Comparison of ENCODE assay signal across 13 cellular contexts in genomic region chr1:111789666-111790316, GRCh38. TPM values are rescaled to one million over a fixed set of nuclear protein-coding genes. Genes with fewer than 3 reads are reported as not detected.
A peak's percentile ranks its signal among the peaks of the same experiment; 100 is the strongest.
DNase-seq lines count a peak whose midpoint lies in the region; ATAC-seq and TF ChIP-seq lines count a peak whose summit lies in the region.
"Had no signal": no experiment of that assay in that cellular context is flagged by ENCODE, and none has a peak within 500 bp of the region (broad histone marks: within the 10 kb centered on the region; RNA-seq: fewer than 3 reads in every experiment).

No MANE protein-coding gene starts in this region.

- H3K4me1 Mint-ChIP-seq in HFFc6 (ENCODE audit: low read depth) (peaks cover 5% of the 10 kb centered on the region; the same call in 1 of the 2 replicates), brain (peaks cover 34% of the 10 kb centered on the region)

- H3K36me3 Mint-ChIP-seq in HFFc6 (ENCODE audit: low read depth) (no peaks in the 10 kb centered on the region), brain (no peaks in the 10 kb centered on the region)

- H3K4me1 ChIP-seq in left lung = peaks cover 0 to 4% of the 10 kb centered on the region in 2 donors
- H3K4me1 ChIP-seq: SJCRH30 had no signal

- intact Hi-C loops in left lung (cut with DNase I) = no loop called here

- H3K27me3 Mint-ChIP-seq in HFFc6 (ENCODE audit: insufficient read depth) (peaks cover 39% of the 10 kb centered on the region), brain (peaks cover 7% of the 10 kb centered on the region)

- H3K9me3 Mint-ChIP-seq in HFFc6 = no peaks in the 10 kb centered on the region
- H3K9me3 Mint-ChIP-seq in brain = no peaks in the 10 kb centered on the region

- no peak overlapping the region for H3K4me3 Mint-ChIP-seq in HFFc6
- no peak overlapping the region for H3K4me3 Mint-ChIP-seq in brain

- H3K4me3 ChIP-seq in AG10803 (ENCODE audit: low read length) = no peak overlapping the region
- H3K4me3 ChIP-seq in left lung = no peak overlapping the region
- H3K4me3 ChIP-seq: SJCRH30 had no signal

- H3K27ac Mint-ChIP-seq in HFFc6 = no peak overlapping the region
- peak overlapping the region in 2 of 5 experiments; percentile 72 to 91 for H3K27ac Mint-ChIP-seq in brain
- H3K27ac Mint-ChIP-seq: progenitor cell of endocrine pancreas had no signal

- peak; percentile 99 for DNase-seq in AG10803 (ENCODE audit: low read depth)
- DNase-seq in HFFc6 = peak; percentile 19
- DNase-seq in left lung = no peak
- DNase-seq in activated CD4-positive, alpha-beta T cell treated with anti-CD3 and anti-CD28 coated beads, Interleukin-2, amount 50 U/mL, for 48 hours = no peak
- no peak for DNase-seq in NCI-H510A (lab: John Stamatoyannopoulos, UW)
- DNase-seq: activated CD4-positive, alpha-beta T cell treated with anti-CD3 and anti-CD28 coated beads for 4 hours; activated naive CD4-positive, alpha-beta T cell; NCI-H146 had no signal

- no peaks in the 10 kb centered on the region for H3K9me3 ChIP-seq in left lung
- H3K9me3 ChIP-seq: SJCRH30 had no signal

- TF ChIP-seq CTCF in AG10803 (conservative IDR thresholded peaks at IDR 0.05; ENCODE audit: low read length) (peak; percentile 27), HFFc6 (IDR thresholded peaks at IDR 0.05) (peak; percentile 21; the same call in 1 of the 2 replicates), brain (conservative IDR thresholded peaks at IDR 0.05) (peak; percentile 36 to 46), left lung (IDR thresholded peaks at IDR 0.05) (no peak)

- ATAC-seq in left lung (peak; percentile 75), GM18861 (IDR thresholded peaks at IDR 0.05; ENCODE audit: unreplicated experiment) (no peak), GM21390 (IDR thresholded peaks at IDR 0.05; ENCODE audit: unreplicated experiment) (no peak)

- H3K27ac ChIP-seq in left lung = no peak overlapping the region
- H3K27ac ChIP-seq: SJCRH30 had no signal

- no peaks in the 10 kb centered on the region for H3K36me3 ChIP-seq in left lung
- H3K36me3 ChIP-seq: SJCRH30 had no signal

- H3K27me3 ChIP-seq in left lung = no peaks in the 10 kb centered on the region
- H3K27me3 ChIP-seq: SJCRH30 had no signal

RNA-seq across cellular contexts. Expression of gene DDX20, which starts 34.1 kb away (rescaled TPM):
- total RNA-seq in HFFc6 (2021; fragmentation: NEBNext Ultra II Directional; extraction: Animal tissue kit (Norgen Biotek cat#: 25700)) = 10 to 100 TPM; 12.9 to 15.5 (median 13.9) TPM
- 3.9 TPM for polyA plus RNA-seq in brain (ENCODE audit: insufficient read depth, low read depth, low replicate concordance)
- 10 to 100 TPM; 10.6 to 12.2 TPM for total RNA-seq in left lung

RNA-seq across cellular contexts. Expression of gene INKA2, which starts 50.6 kb away (rescaled TPM):
- total RNA-seq in HFFc6 (2021; fragmentation: NEBNext Ultra II Directional; extraction: Animal tissue kit (Norgen Biotek cat#: 25700)) = 1 to 10 TPM; 1.7 to 3.5 (median 2.6) TPM
- polyA plus RNA-seq in brain (ENCODE audit: insufficient read depth, low read depth, low replicate concordance) = 20.5 TPM
- total RNA-seq in left lung = 10 to 100 TPM in 1 of 2 donors, 1 to 10 TPM in 1; 7.2 to 13.8 TPM

Comparison
In these comparisons a context has a peak if more than half of its experiments do, and no peak if none do; other contexts are left out.
1. DNase-seq: peak in AG10803 (single experiment) and HFFc6 (single experiment); none in left lung (0 of 2), activated CD4-positive, alpha-beta T cell treated with anti-CD3 and anti-CD28 coated beads, Interleukin-2, amount 50 U/mL, for 48 hours (0 of 2) and NCI-H510A (single experiment).
2. CTCF ChIP-seq: peak in AG10803 (single experiment), HFFc6 (single experiment) and brain (2 of 2); none in left lung (0 of 2).